ENCODE assay signal across 18 cellular contexts in genomic region chr3:187767266-187768032, GRCh38. TPM values are rescaled to one million over a fixed set of nuclear protein-coding genes. Genes with fewer than 3 reads are reported as not detected.
DNase-seq lines count a peak whose midpoint lies in the region; ATAC-seq and TF ChIP-seq lines count a peak whose summit lies in the region.
"Had no signal": no experiment of that assay in that cellular context is flagged by ENCODE, and none has a peak within 500 bp of the region (broad histone marks: within the 10 kb centered on the region; RNA-seq: fewer than 3 reads in every experiment).

No MANE protein-coding gene starts in this region.

- CTCF ChIA-PET in PC-3 (lab: Charles Lee), result interaction anchor here (1.0 kb wide), 1 partner anchor 21 kb away, joined by 5 read pairs; no protein-coding TSS in a partner anchor

- TF ChIP-seq CTCF in PC-3 (conservative IDR thresholded peaks at IDR 0.05; ENCODE audit: low read depth, low read length), result no peak
- no peak for TF ChIP-seq CTCF in osteoblast (IDR thresholded peaks at IDR 0.05; ENCODE audit: extremely low read depth, low read depth, low read length)
- no peak for TF ChIP-seq CTCF in spleen (IDR thresholded peaks at IDR 0.05 in 8 of 11, conservative IDR thresholded peaks at IDR 0.05 in 3 of 11)

- peaks cover 4 to 17% of the 10 kb centered on the region in 2 donors for H3K4me1 Mint-ChIP-seq in natural killer cell treated with Interleukin-12 subunit alpha and Interleukin-12 subunit beta and Interleukin-15 and Interleukin-18, amount 100 ng/mL, for 72 hours (ENCODE audit: low read depth in 2 of 2)
- H3K4me1 Mint-ChIP-seq: immature natural killer cell had no signal

- no peaks in the 10 kb centered on the region for H3K9me2 ChIP-seq in PC-3 (replicated peaks; ENCODE audit: low read length)

- no peaks in the 10 kb centered on the region for H3K9me3 ChIP-seq in PC-3 (ENCODE audit: low read length)
- H3K9me3 ChIP-seq in osteoblast (ENCODE audit: low read depth, low read length), result no peaks in the 10 kb centered on the region
- H3K9me3 ChIP-seq in spleen, result no peaks in the 10 kb centered on the region
- H3K9me3 ChIP-seq: sigmoid colon, SJSA1 had no signal

- POLR2A ChIA-PET in PC-3 (lab: Charles Lee; ENCODE audit: unreplicated experiment), result interaction anchor here (0.5 kb wide), 2 partner anchors 22 to 270 kb away, joined by 3 read pairs; partner anchors contain the start of gene BCL6

- H4K20me1 ChIP-seq in PC-3 (ENCODE audit: low read length), result no peaks in the 10 kb centered on the region
- no peaks in the 10 kb centered on the region for H4K20me1 ChIP-seq in osteoblast (ENCODE audit: insufficient read depth, low read length)

- no peaks in the 10 kb centered on the region for H3K27me3 Mint-ChIP-seq in natural killer cell treated with Interleukin-12 subunit alpha and Interleukin-12 subunit beta and Interleukin-15 and Interleukin-18, amount 100 ng/mL, for 72 hours
- H3K27me3 Mint-ChIP-seq: CD4-positive, alpha-beta T cell had no signal

- H3K9ac ChIP-seq in PC-3 (ENCODE audit: low read length), result no peak overlapping the region

- H3K9me3 Mint-ChIP-seq in natural killer cell treated with Interleukin-12 subunit alpha and Interleukin-12 subunit beta and Interleukin-15 and Interleukin-18, amount 100 ng/mL, for 72 hours, result no peaks in the 10 kb centered on the region
- H3K9me3 Mint-ChIP-seq: CD4-positive, alpha-beta T cell; immature natural killer cell; stimulated activated naive B cell treated with anti-CD40 and anti-IgM and Interleukin-4, amounts not matched to agents 10 μg/mL and 1 μg/mL and 100 μg/mL, for 72 hours had no signal

- H3K27me3 ChIP-seq in PC-3 (ENCODE audit: low read length) (no peaks in the 10 kb centered on the region), osteoblast (ENCODE audit: insufficient read depth, low read length) (no peaks in the 10 kb centered on the region), spleen (replicated peaks in 1 of 7) (no peaks in the 10 kb centered on the region)
- H3K27me3 ChIP-seq: sigmoid colon, SJSA1 had no signal

- no peaks in the 10 kb centered on the region for H3K36me3 ChIP-seq in PC-3 (ENCODE audit: low read depth, low read length)
- H3K36me3 ChIP-seq in osteoblast (ENCODE audit: insufficient read depth, low read length), result no peaks in the 10 kb centered on the region
- no peaks in the 10 kb centered on the region for H3K36me3 ChIP-seq in spleen
- H3K36me3 ChIP-seq: sigmoid colon, SJSA1 had no signal

- no peaks in the 10 kb centered on the region for H3K79me2 ChIP-seq in PC-3 (ENCODE audit: low read length)
- H3K79me2 ChIP-seq in osteoblast (ENCODE audit: insufficient read depth, low read length), result no peaks in the 10 kb centered on the region

- H3K4me1 ChIP-seq in PC-3 (ENCODE audit: insufficient read depth, low read length) (peaks cover 27% of the 10 kb centered on the region), osteoblast (ENCODE audit: insufficient read depth, low read length) (peaks cover 14% of the 10 kb centered on the region), spleen (peaks cover 0 to 13% (median 4%) of the 10 kb centered on the region in 6 donors)
- H3K4me1 ChIP-seq: SJSA1 had no signal

- TF ChIP-seq POLR2A in spleen (IDR thresholded peaks at IDR 0.05), result no peak

- H3K27ac ChIP-seq in PC-3 (ENCODE audit: low read length) (peak overlapping the region; percentile 54), osteoblast (ENCODE audit: low read depth, low read length) (peak overlapping the region; percentile 74), spleen (no peak overlapping the region)
- H3K27ac ChIP-seq: sigmoid colon, SJSA1 had no signal

- H3K4me3 ChIP-seq in PC-3 (ENCODE audit: low read length), result no peak overlapping the region
- H3K4me3 ChIP-seq in osteoblast (ENCODE audit: insufficient read depth, low read length), result no peak overlapping the region
- H3K4me3 ChIP-seq in spleen, result no peak overlapping the region
- H3K4me3 ChIP-seq: sigmoid colon, SJSA1 had no signal

- intact Hi-C loops in PC-3 (cut with micrococcal nuclease) (no loop called here), spleen (cut with DNase I; ENCODE audit: low total_unique reads) (no loop called here)

- BruUV-seq in PC-3 (replicated peaks; lab: Mats Ljungman, UMichigan), result no TSS peak

- peak; percentile 87 for ATAC-seq in PC-3
- no peak for ATAC-seq in natural killer cell treated with Interleukin-12 subunit alpha and Interleukin-12 subunit beta and Interleukin-15 and Interleukin-18, amount 100 ng/mL, for 72 hours
- ATAC-seq: stimulated activated naive B cell treated with anti-CD40 and anti-IgM and Interleukin-4, amounts not matched to agents 10 μg/mL and 1 μg/mL and 100 μg/mL, for 72 hours had no signal

- no peak overlapping the region for H2AFZ ChIP-seq in PC-3 (ENCODE audit: low read length)
- peak overlapping the region; percentile 33 for H2AFZ ChIP-seq in osteoblast (ENCODE audit: low read length)

- WGBS in spleen, 5 donors, result 87 to 97% (median 93%) methylated on average over 3 of the region's 3 CpGs

- H3K4me3 Mint-ChIP-seq in natural killer cell treated with Interleukin-12 subunit alpha and Interleukin-12 subunit beta and Interleukin-15 and Interleukin-18, amount 100 ng/mL, for 72 hours, result no peak overlapping the region
- H3K4me3 Mint-ChIP-seq: CD4-positive, alpha-beta T cell; immature natural killer cell; stimulated activated naive B cell treated with anti-CD40 and anti-IgM and Interleukin-4, amounts not matched to agents 10 μg/mL and 1 μg/mL and 100 μg/mL, for 72 hours had no signal

- DNase-seq in ELR (ENCODE audit: low read depth) (peak; percentile 94), PC-3 (peak; percentile 83), dedifferentiated amniotic fluid mesenchymal stem cell (ENCODE audit: extremely low spot score) (peak; percentile 32), osteoblast (ENCODE audit: insufficient read length, low spot score, missing footprints) (peak; percentile 90), SKM-1 treated with dmso at 0.1 percent for 144 hours (lab: John Stamatoyannopoulos, UW; ENCODE audit: unreplicated experiment) (no peak), spleen (no peak)
- DNase-seq in stimulated activated CD4-positive, alpha-beta T cell treated with anti-CD3 and anti-CD28 coated beads, Interleukin-4, amount 100 ng/mL, for 4 hours, result no peak
- no peak for DNase-seq in natural killer cell treated with Interleukin-12 subunit alpha and Interleukin-12 subunit beta and Interleukin-15 and Interleukin-18, amount 100 ng/mL, for 72 hours (ENCODE audit: low spot score)
- DNase-seq: activated CD4-positive, alpha-beta T cell treated with anti-CD3 and anti-CD28 coated beads, Interleukin-2, amount 50 U/mL, for 48 hours; anterior cingulate cortex; CD4-positive, alpha-beta T cell; immature natural killer cell; KG1; NCI-H146; NCI-H345; sigmoid colon; stimulated activated naive B cell treated with anti-CD40 and anti-IgM and Interleukin-4, amounts not matched to agents 10 μg/mL and 1 μg/mL and 100 μg/mL, for 72 hours had no signal

- no peak overlapping the region for H3K27ac Mint-ChIP-seq in natural killer cell treated with Interleukin-12 subunit alpha and Interleukin-12 subunit beta and Interleukin-15 and Interleukin-18, amount 100 ng/mL, for 72 hours
- H3K27ac Mint-ChIP-seq: CD4-positive, alpha-beta T cell had no signal

- H3K4me2 ChIP-seq in PC-3 (ENCODE audit: low read length) (peak overlapping the region; percentile 33), osteoblast (ENCODE audit: insufficient read depth, low read length) (peak overlapping the region; percentile 24)

- no peaks in the 10 kb centered on the region for H3F3A ChIP-seq in PC-3 (ENCODE audit: low read length, unreplicated experiment)

- H3K36me3 Mint-ChIP-seq in natural killer cell treated with Interleukin-12 subunit alpha and Interleukin-12 subunit beta and Interleukin-15 and Interleukin-18, amount 100 ng/mL, for 72 hours, result no peaks in the 10 kb centered on the region
- H3K36me3 Mint-ChIP-seq: immature natural killer cell; stimulated activated naive B cell treated with anti-CD40 and anti-IgM and Interleukin-4, amounts not matched to agents 10 μg/mL and 1 μg/mL and 100 μg/mL, for 72 hours had no signal

RNA-seq across cellular contexts. Expression of gene BCL6, which starts 22.2 kb away (rescaled TPM):
- total RNA-seq in PC-3 (2014; rRNA removed) (7.7 and 11.8 TPM in 2 replicates), osteoblast (35.4 and 40.2 TPM in 2 replicates), spleen (100 to 1,000 TPM in 6 of 7 donors, 10 to 100 TPM in 1; 84.4 to 444 (median 168) TPM)
- 100 to 1,000 TPM in 1 of 2 donors, 10 to 100 TPM in 1; 67.8 to 158 TPM for total RNA-seq in natural killer cell treated with Interleukin-12 subunit alpha and Interleukin-12 subunit beta and Interleukin-15 and Interleukin-18, amount 100 ng/mL, for 72 hours
- 10 to 100 TPM in 2 of 3 donors, 1 to 10 TPM in 1; 9.5 to 13.9 (median 12.0) TPM for polyA plus RNA-seq in spleen

Comparison
In these comparisons a context has a peak if more than half of its experiments do, and no peak if none do; other contexts are left out.
1. DNase-seq: peak in ELR (single experiment), PC-3 (single experiment), dedifferentiated amniotic fluid mesenchymal stem cell (single experiment) and osteoblast (single experiment); none in stimulated activated CD4-positive, alpha-beta T cell treated with anti-CD3 and anti-CD28 coated beads, Interleukin-4, amount 100 ng/mL, for 4 hours (0 of 2), SKM-1 treated with dmso at 0.1 percent for 144 hours (single experiment), natural killer cell treated with Interleukin-12 subunit alpha and Interleukin-12 subunit beta and Interleukin-15 and Interleukin-18, amount 100 ng/mL, for 72 hours (single experiment) and spleen (single experiment).
2. H3K27ac ChIP-seq: peak in PC-3 (single experiment) and osteoblast (single experiment); none in spleen (0 of 8).